1 cellular context compared by ENCODE assay signal in the genomic region with DNA sequence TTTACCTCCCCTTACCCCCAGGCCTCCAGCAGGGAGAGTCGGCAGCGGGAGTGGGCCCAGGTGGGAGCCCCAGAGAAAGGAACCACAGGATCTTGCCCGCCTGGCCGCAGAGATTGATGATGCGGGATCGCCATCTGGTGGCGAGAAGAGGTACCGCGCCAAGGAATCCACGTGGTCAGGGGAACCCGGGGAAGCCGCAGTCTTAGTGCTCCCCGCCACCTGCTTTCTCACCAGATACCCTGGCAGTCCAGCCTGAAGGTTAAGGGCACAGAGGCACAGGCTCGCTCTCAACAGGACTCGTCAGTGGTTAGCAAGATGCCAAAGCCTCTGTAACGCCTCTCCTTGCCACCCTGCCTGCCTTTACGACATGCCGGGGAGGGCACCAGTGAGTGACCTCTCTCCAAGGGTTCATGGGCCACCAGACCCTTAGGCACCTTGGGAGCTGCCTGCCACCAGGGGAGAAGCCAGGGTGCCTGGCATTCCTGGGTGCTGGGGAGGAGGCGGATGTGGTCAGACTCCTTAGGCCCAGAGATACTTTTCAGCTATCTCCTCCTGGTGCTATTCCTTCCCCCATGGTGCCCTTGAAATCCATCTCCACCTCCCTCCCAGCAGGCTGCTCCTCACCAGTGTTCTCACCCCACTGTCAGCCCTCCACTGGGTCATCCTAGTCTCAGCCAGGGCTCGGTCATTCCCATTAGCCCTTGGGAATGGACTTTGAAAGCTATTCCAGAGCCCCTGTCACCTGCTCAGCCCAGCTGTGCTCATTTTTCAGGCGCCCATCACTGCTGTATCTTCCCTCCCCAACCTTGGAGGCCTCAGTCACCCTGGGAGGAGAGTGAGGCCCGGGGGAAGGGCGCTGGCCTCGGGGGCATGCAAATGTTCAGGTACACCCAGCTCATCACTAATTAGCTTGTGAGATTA.
TF ChIP-seq lines count a peak whose summit lies in the region.

No MANE protein-coding gene starts in this region.

TF ChIP-seq in HepG2, 621 proteins besides CTCF, POLR2A, EP300 and RAD21 (continued from another document and continues in another):
- TF ChIP-seq, protein P1, sequence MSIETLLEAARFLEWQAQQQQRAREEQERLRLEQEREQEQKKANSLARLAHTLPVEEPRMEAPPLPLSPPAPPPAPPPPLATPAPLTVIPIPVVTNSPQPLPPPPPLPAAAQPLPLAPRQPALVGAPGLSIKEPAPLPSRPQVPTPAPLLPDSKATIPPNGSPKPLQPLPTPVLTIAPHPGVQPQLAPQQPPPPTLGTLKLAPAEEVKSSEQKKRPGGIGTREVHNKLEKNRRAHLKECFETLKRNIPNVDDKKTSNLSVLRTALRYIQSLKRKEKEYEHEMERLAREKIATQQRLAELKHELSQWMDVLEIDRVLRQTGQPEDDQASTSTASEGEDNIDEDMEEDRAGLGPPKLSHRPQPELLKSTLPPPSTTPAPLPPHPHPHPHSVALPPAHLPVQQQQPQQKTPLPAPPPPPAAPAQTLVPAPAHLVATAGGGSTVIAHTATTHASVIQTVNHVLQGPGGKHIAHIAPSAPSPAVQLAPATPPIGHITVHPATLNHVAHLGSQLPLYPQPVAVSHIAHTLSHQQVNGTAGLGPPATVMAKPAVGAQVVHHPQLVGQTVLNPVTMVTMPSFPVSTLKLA (IDR thresholded peaks at IDR 0.05), result peak; percentile 81
- TF ChIP-seq ZKSCAN1 (IDR thresholded peaks at IDR 0.05; ENCODE audit: low read length), result no peak; the same call in 1 of the 2 replicates
- no peak for TF ChIP-seq ATM (IDR thresholded peaks at IDR 0.05; ENCODE audit: borderline replicate concordance)
- TF ChIP-seq LCORL (IDR thresholded peaks at IDR 0.05), result no peak
- TF ChIP-seq LCORL (CRISPR knock-in tag; IDR thresholded peaks at IDR 0.05), result 0 out of 2 replicates have a peak, but pooled peaks have one; percentile 28
- 0 out of 2 replicates have a peak, but pooled peaks have one; percentile 47 for TF ChIP-seq ZKSCAN8 (CRISPR knock-in tag; IDR thresholded peaks at IDR 0.05; ENCODE audit: borderline replicate concordance)
- peak; percentile 81 for TF ChIP-seq ZBTB7B (CRISPR knock-in tag; IDR thresholded peaks at IDR 0.05)
- TF ChIP-seq ZNF354B (CRISPR knock-in tag; IDR thresholded peaks at IDR 0.05), result no peak
- TF ChIP-seq, protein P2, sequence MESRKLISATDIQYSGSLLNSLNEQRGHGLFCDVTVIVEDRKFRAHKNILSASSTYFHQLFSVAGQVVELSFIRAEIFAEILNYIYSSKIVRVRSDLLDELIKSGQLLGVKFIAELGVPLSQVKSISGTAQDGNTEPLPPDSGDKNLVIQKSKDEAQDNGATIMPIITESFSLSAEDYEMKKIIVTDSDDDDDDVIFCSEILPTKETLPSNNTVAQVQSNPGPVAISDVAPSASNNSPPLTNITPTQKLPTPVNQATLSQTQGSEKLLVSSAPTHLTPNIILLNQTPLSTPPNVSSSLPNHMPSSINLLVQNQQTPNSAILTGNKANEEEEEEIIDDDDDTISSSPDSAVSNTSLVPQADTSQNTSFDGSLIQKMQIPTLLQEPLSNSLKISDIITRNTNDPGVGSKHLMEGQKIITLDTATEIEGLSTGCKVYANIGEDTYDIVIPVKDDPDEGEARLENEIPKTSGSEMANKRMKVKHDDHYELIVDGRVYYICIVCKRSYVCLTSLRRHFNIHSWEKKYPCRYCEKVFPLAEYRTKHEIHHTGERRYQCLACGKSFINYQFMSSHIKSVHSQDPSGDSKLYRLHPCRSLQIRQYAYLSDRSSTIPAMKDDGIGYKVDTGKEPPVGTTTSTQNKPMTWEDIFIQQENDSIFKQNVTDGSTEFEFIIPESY (CRISPR knock-in tag; IDR thresholded peaks at IDR 0.05), result peak; percentile 33; the same call in 1 of the 2 replicates
- no peak for TF ChIP-seq PAXIP1 (CRISPR knock-in tag; conservative IDR thresholded peaks at IDR 0.05)
- peak; percentile 78; the same call in 1 of the 2 replicates for TF ChIP-seq KLF11 (CRISPR knock-in tag; IDR thresholded peaks at IDR 0.05)
- TF ChIP-seq TBX2 (CRISPR knock-in tag; IDR thresholded peaks at IDR 0.05; ENCODE audit: borderline replicate concordance), result peak; percentile 83
- no peak for TF ChIP-seq EEA1 (CRISPR knock-in tag; IDR thresholded peaks at IDR 0.05; ENCODE audit: borderline replicate concordance)
- no peak; the same call in 1 of the 2 replicates for TF ChIP-seq ZBTB26 (CRISPR knock-in tag; IDR thresholded peaks at IDR 0.05; ENCODE audit: borderline replicate concordance)
- TF ChIP-seq THAP7 (CRISPR knock-in tag; IDR thresholded peaks at IDR 0.05), result 0 out of 2 replicates have a peak, but pooled peaks have one; percentile 37
- TF ChIP-seq, protein P3, sequence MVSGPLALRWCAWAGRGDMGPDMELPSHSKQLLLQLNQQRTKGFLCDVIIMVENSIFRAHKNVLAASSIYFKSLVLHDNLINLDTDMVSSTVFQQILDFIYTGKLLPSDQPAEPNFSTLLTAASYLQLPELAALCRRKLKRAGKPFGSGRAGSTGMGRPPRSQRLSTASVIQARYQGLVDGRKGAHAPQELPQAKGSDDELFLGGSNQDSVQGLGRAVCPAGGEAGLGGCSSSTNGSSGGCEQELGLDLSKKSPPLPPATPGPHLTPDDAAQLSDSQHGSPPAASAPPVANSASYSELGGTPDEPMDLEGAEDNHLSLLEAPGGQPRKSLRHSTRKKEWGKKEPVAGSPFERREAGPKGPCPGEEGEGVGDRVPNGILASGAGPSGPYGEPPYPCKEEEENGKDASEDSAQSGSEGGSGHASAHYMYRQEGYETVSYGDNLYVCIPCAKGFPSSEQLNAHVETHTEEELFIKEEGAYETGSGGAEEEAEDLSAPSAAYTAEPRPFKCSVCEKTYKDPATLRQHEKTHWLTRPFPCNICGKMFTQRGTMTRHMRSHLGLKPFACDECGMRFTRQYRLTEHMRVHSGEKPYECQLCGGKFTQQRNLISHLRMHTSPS (CRISPR knock-in tag; IDR thresholded peaks at IDR 0.05; ENCODE audit: low read depth), result no peak; the same call in 1 of the 2 replicates
- peak; percentile 32; the same call in 1 of the 2 replicates for TF ChIP-seq ZNF652 (CRISPR knock-in tag; IDR thresholded peaks at IDR 0.05; ENCODE audit: borderline replicate concordance, low read depth)
- TF ChIP-seq ETS1 (CRISPR knock-in tag; IDR thresholded peaks at IDR 0.05), result no peak
- peak; percentile 54; the same call in 1 of the 2 replicates for TF ChIP-seq KMT2A (CRISPR knock-in tag; IDR thresholded peaks at IDR 0.05)
- peak; percentile 46; the same call in 1 of the 2 replicates for TF ChIP-seq ZNF30 (CRISPR knock-in tag; IDR thresholded peaks at IDR 0.05)
- TF ChIP-seq POGZ (CRISPR knock-in tag; IDR thresholded peaks at IDR 0.05), result 0 out of 2 replicates have a peak, but pooled peaks have one; percentile 10
- 0 out of 2 replicates have a peak, but pooled peaks have one; percentile 28 for TF ChIP-seq DRAP1 (CRISPR knock-in tag; IDR thresholded peaks at IDR 0.05)
- no peak for TF ChIP-seq ZNF530 (CRISPR knock-in tag; IDR thresholded peaks at IDR 0.05; ENCODE audit: low read depth)
- TF ChIP-seq, protein P4, sequence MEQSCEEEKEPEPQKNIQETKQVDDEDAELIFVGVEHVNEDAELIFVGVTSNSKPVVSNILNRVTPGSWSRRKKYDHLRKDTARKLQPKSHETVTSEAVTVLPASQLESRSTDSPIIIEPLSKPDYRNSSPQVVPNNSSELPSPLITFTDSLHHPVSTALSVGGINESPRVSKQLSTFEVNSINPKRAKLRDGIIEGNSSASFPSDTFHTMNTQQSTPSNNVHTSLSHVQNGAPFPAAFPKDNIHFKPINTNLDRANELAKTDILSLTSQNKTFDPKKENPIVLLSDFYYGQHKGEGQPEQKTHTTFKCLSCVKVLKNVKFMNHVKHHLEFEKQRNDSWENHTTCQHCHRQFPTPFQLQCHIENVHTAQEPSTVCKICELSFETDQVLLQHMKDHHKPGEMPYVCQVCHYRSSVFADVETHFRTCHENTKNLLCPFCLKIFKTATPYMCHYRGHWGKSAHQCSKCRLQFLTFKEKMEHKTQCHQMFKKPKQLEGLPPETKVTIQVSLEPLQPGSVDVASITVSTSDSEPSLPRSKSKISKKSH (CRISPR knock-in tag; IDR thresholded peaks at IDR 0.05; ENCODE audit: borderline replicate concordance), result peak; percentile 65; the same call in 1 of the 2 replicates
- peak; percentile 62 for TF ChIP-seq NR2F6 (IDR thresholded peaks at IDR 0.05)
- TF ChIP-seq NR2F6 (CRISPR knock-in tag; IDR thresholded peaks at IDR 0.05), result peak; percentile 58; the same call in 1 of the 2 replicates
- peak; percentile 70; the same call in 1 of the 2 replicates for TF ChIP-seq ZNF614 (CRISPR knock-in tag; IDR thresholded peaks at IDR 0.05; ENCODE audit: borderline replicate concordance)
- TF ChIP-seq RFX5 (IDR thresholded peaks at IDR 0.05; ENCODE audit: low read depth, low read length), result no peak
- peak; percentile 71 for TF ChIP-seq ZNF350 (CRISPR knock-in tag; IDR thresholded peaks at IDR 0.05; ENCODE audit: borderline replicate concordance, low read depth)
- TF ChIP-seq, protein P5, sequence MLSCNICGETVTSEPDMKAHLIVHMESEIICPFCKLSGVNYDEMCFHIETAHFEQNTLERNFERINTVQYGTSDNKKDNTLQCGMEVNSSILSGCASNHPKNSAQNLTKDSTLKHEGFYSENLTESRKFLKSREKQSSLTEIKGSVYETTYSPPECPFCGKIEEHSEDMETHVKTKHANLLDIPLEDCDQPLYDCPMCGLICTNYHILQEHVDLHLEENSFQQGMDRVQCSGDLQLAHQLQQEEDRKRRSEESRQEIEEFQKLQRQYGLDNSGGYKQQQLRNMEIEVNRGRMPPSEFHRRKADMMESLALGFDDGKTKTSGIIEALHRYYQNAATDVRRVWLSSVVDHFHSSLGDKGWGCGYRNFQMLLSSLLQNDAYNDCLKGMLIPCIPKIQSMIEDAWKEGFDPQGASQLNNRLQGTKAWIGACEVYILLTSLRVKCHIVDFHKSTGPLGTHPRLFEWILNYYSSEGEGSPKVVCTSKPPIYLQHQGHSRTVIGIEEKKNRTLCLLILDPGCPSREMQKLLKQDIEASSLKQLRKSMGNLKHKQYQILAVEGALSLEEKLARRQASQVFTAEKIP (CRISPR knock-in tag; IDR thresholded peaks at IDR 0.05; ENCODE audit: borderline replicate concordance), result no peak
